1 cellular context compared by ENCODE assay signal in the genomic region with DNA sequence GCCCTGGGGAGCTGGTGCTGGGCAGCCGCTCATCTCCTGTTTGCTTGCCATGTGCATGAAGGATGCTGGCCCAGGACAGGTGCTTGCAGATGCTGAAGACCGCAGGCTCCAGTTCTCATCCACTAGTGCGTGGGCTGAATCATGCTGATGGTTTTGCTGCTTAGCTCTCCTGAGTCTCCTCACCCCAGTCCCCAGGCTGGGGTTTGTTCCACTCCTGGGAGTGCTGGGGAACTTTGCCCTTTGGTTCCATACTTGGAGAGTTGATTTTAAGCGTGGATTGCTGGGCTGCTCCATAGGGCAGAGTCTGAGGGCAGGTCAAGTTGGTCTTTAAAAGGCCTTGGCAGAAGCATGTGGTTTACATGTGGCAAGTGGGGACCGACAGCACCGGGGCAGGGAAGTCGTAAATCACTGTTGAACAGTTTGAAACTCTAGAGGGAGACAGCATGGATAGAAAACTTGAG.
TF ChIP-seq lines count a peak whose summit lies in the region.

No MANE protein-coding gene starts in this region.

TF ChIP-seq in K562, 482 proteins besides CTCF, POLR2A, EP300 and RAD21 (continued from another document):
- TF ChIP-seq CHAMP1 (IDR thresholded peaks at IDR 0.05) (no peak), NR3C1 (CRISPR knock-in tag; IDR thresholded peaks at IDR 0.05) (no peak), HIVEP1 (CRISPR knock-in tag; IDR thresholded peaks at IDR 0.05) (0 out of 2 replicates have a peak, but pooled peaks have one; percentile 37), ZC3H4 (CRISPR knock-in tag; IDR thresholded peaks at IDR 0.05; ENCODE audit: borderline replicate concordance) (no peak), GATAD2A (IDR thresholded peaks at IDR 0.05) (peak; percentile 62; the same call in 1 of the 2 replicates), ZNF507 (tag; conservative IDR thresholded peaks at IDR 0.05) (no peak), HNRNPK (IDR thresholded peaks at IDR 0.05; ENCODE audit: low read depth, low read length, poor library complexity, severe bottlenecking) (no peak), ZNF695 (CRISPR knock-in tag; IDR thresholded peaks at IDR 0.05) (peak; percentile 52; the same call in 1 of the 2 replicates), ZNF12 (CRISPR knock-in tag; IDR thresholded peaks at IDR 0.05) (no peak), TEAD2 (tag; IDR thresholded peaks at IDR 0.05) (no peak), POLR2AphosphoS2 (IDR thresholded peaks at IDR 0.05; ENCODE audit: low read length) (no peak), KDM1A (IDR thresholded peaks at IDR 0.05) (peak in 1 of 2 experiments; percentile 38; a peak in 2 of 4 replicates), MCM7 (IDR thresholded peaks at IDR 0.05) (no peak), ZBTB1 (CRISPR knock-in tag; IDR thresholded peaks at IDR 0.05; ENCODE audit: borderline replicate concordance, low read depth) (peak; percentile 68), NFRKB (IDR thresholded peaks at IDR 0.05; ENCODE audit: low read depth) (peak; percentile 41; the same call in 1 of the 2 replicates), ZNF174 (CRISPR knock-in tag; IDR thresholded peaks at IDR 0.05) (no peak), NELFE (IDR thresholded peaks at IDR 0.05; ENCODE audit: insufficient read depth, insufficient read length) (no peak), AFF1 (IDR thresholded peaks at IDR 0.05; ENCODE audit: low read depth in 1 of 2, partially characterized antibody in 2 of 2) (no peak), PRMT5 (CRISPR knock-in tag; IDR thresholded peaks at IDR 0.05) (no peak), CBFB (CRISPR knock-in tag; IDR thresholded peaks at IDR 0.05) (no peak; the same call in 1 of the 2 replicates), SREBF1 (IDR thresholded peaks at IDR 0.05; ENCODE audit: borderline replicate concordance, low read depth, low read length) (no peak), NFE2 (IDR thresholded peaks at IDR 0.05; ENCODE audit: low read depth) (peak; percentile 44; the same call in 1 of the 2 replicates), ZNF217 (CRISPR knock-in tag; IDR thresholded peaks at IDR 0.05) (no peak), NFYB (IDR thresholded peaks at IDR 0.05; ENCODE audit: extremely low read depth, insufficient read length) (no peak), PRPF4 (IDR thresholded peaks at IDR 0.05; ENCODE audit: insufficient read depth, low read depth, low read length, poor library complexity, severe bottlenecking) (no peak), RBM17 (IDR thresholded peaks at IDR 0.05; ENCODE audit: borderline replicate concordance, low read depth, low read length) (no peak), CBX1 (IDR thresholded peaks at IDR 0.05; ENCODE audit: low read depth) (no peak), ZNF311 (CRISPR knock-in tag; IDR thresholded peaks at IDR 0.05) (peak; percentile 87), KDM2B (CRISPR knock-in tag; IDR thresholded peaks at IDR 0.05) (no peak), COPS2 (conservative IDR thresholded peaks at IDR 0.05) (no peak), POLR3G (IDR thresholded peaks at IDR 0.05; ENCODE audit: extremely low read depth, insufficient read length, insufficient replicate concordance) (no peak), PHB2 (IDR thresholded peaks at IDR 0.05; ENCODE audit: low read depth) (no peak), ZNF277 (CRISPR knock-in tag; IDR thresholded peaks at IDR 0.05; ENCODE audit: borderline replicate concordance) (no peak), RBM25 (IDR thresholded peaks at IDR 0.05; ENCODE audit: low read depth, low read length, severe bottlenecking) (no peak)
- TF ChIP-seq, protein P1, sequence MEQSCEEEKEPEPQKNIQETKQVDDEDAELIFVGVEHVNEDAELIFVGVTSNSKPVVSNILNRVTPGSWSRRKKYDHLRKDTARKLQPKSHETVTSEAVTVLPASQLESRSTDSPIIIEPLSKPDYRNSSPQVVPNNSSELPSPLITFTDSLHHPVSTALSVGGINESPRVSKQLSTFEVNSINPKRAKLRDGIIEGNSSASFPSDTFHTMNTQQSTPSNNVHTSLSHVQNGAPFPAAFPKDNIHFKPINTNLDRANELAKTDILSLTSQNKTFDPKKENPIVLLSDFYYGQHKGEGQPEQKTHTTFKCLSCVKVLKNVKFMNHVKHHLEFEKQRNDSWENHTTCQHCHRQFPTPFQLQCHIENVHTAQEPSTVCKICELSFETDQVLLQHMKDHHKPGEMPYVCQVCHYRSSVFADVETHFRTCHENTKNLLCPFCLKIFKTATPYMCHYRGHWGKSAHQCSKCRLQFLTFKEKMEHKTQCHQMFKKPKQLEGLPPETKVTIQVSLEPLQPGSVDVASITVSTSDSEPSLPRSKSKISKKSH (CRISPR knock-in tag; IDR thresholded peaks at IDR 0.05) = no peak
- TF ChIP-seq, protein P2, sequence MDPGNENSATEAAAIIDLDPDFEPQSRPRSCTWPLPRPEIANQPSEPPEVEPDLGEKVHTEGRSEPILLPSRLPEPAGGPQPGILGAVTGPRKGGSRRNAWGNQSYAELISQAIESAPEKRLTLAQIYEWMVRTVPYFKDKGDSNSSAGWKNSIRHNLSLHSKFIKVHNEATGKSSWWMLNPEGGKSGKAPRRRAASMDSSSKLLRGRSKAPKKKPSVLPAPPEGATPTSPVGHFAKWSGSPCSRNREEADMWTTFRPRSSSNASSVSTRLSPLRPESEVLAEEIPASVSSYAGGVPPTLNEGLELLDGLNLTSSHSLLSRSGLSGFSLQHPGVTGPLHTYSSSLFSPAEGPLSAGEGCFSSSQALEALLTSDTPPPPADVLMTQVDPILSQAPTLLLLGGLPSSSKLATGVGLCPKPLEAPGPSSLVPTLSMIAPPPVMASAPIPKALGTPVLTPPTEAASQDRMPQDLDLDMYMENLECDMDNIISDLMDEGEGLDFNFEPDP (CRISPR knock-in tag; IDR thresholded peaks at IDR 0.05) = peak; percentile 52; the same call in 1 of the 2 replicates
- TF ChIP-seq, protein P3, sequence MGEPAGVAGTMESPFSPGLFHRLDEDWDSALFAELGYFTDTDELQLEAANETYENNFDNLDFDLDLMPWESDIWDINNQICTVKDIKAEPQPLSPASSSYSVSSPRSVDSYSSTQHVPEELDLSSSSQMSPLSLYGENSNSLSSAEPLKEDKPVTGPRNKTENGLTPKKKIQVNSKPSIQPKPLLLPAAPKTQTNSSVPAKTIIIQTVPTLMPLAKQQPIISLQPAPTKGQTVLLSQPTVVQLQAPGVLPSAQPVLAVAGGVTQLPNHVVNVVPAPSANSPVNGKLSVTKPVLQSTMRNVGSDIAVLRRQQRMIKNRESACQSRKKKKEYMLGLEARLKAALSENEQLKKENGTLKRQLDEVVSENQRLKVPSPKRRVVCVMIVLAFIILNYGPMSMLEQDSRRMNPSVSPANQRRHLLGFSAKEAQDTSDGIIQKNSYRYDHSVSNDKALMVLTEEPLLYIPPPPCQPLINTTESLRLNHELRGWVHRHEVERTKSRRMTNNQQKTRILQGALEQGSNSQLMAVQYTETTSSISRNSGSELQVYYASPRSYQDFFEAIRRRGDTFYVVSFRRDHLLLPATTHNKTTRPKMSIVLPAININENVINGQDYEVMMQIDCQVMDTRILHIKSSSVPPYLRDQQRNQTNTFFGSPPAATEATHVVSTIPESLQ (CRISPR knock-in tag; IDR thresholded peaks at IDR 0.05) = peak; percentile 87; the same call in 1 of the 2 replicates
- TF ChIP-seq, protein P4, sequence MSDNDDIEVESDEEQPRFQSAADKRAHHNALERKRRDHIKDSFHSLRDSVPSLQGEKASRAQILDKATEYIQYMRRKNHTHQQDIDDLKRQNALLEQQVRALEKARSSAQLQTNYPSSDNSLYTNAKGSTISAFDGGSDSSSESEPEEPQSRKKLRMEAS (CRISPR knock-in tag; IDR thresholded peaks at IDR 0.05) = peak; percentile 92
- TF ChIP-seq, protein P5, sequence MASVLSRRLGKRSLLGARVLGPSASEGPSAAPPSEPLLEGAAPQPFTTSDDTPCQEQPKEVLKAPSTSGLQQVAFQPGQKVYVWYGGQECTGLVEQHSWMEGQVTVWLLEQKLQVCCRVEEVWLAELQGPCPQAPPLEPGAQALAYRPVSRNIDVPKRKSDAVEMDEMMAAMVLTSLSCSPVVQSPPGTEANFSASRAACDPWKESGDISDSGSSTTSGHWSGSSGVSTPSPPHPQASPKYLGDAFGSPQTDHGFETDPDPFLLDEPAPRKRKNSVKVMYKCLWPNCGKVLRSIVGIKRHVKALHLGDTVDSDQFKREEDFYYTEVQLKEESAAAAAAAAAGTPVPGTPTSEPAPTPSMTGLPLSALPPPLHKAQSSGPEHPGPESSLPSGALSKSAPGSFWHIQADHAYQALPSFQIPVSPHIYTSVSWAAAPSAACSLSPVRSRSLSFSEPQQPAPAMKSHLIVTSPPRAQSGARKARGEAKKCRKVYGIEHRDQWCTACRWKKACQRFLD (CRISPR knock-in tag; IDR thresholded peaks at IDR 0.05) = no peak
- TF ChIP-seq, protein P6, sequence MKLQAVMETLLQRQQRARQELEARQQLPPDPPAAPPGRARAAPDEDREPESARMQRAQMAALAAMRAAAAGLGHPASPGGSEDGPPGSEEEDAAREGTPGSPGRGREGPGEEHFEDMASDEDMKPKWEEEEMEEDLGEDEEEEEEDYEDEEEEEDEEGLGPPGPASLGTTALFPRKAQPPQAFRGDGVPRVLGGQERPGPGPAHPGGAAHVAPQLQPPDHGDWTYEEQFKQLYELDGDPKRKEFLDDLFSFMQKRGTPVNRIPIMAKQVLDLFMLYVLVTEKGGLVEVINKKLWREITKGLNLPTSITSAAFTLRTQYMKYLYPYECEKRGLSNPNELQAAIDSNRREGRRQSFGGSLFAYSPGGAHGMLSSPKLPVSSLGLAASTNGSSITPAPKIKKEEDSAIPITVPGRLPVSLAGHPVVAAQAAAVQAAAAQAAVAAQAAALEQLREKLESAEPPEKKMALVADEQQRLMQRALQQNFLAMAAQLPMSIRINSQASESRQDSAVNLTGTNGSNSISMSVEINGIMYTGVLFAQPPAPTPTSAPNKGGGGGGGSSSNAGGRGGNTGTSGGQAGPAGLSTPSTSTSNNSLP (IDR thresholded peaks at IDR 0.05; ENCODE audit: borderline replicate concordance, low read depth, low read length) = no peak
- TF ChIP-seq, protein P7, sequence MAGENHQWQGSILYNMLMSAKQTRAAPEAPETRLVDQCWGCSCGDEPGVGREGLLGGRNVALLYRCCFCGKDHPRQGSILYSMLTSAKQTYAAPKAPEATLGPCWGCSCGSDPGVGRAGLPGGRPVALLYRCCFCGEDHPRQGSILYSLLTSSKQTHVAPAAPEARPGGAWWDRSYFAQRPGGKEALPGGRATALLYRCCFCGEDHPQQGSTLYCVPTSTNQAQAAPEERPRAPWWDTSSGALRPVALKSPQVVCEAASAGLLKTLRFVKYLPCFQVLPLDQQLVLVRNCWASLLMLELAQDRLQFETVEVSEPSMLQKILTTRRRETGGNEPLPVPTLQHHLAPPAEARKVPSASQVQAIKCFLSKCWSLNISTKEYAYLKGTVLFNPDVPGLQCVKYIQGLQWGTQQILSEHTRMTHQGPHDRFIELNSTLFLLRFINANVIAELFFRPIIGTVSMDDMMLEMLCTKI (IDR thresholded peaks at IDR 0.05; ENCODE audit: partially characterized antibody) = no peak
- TF ChIP-seq, protein P8, sequence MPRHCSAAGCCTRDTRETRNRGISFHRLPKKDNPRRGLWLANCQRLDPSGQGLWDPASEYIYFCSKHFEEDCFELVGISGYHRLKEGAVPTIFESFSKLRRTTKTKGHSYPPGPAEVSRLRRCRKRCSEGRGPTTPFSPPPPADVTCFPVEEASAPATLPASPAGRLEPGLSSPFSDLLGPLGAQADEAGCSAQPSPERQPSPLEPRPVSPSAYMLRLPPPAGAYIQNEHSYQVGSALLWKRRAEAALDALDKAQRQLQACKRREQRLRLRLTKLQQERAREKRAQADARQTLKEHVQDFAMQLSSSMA (CRISPR knock-in tag; IDR thresholded peaks at IDR 0.05) = no peak
